In genomic region chr2:43288417-43289305, GRCh38 we compare ENCODE assay signal across 17 cellular contexts.
"Had no signal": no experiment of that assay in that cellular context is flagged by ENCODE, and none has a peak within 500 bp of the region (broad histone marks: within the 10 kb centered on the region; RNA-seq: fewer than 3 reads in every experiment).

No MANE protein-coding gene starts in this region.

- H3K27ac Mint-ChIP-seq: immature natural killer cell; T-helper 2 cell treated with Interferon-gamma antibody and Interleukin-4, amounts not matched to agents 5 μg/mL and 100 μg/mL, for 36 hours had no signal

- H3K27me3 Mint-ChIP-seq: naive thymus-derived CD8-positive, alpha-beta T cell had no signal

- H3K4me3 Mint-ChIP-seq: immature natural killer cell; naive thymus-derived CD8-positive, alpha-beta T cell; T-helper 2 cell treated with Interferon-gamma antibody and Interleukin-4, amounts not matched to agents 5 μg/mL and 100 μg/mL, for 36 hours had no signal

- H3K4me1 ChIP-seq: adrenal gland, uterus had no signal

- H3K27ac ChIP-seq: adrenal gland, epithelial cell of prostate, uterus, VCaP had no signal

- H3K9me3 ChIP-seq: uterus had no signal

- ATAC-seq: left cardiac atrium; naive thymus-derived CD8-positive, alpha-beta T cell; right cardiac atrium had no signal

- H3K36me3 ChIP-seq: uterus had no signal

- H3K27me3 ChIP-seq: adrenal gland, uterus had no signal

- H3K4me3 ChIP-seq: adrenal gland, lung, uterus had no signal

- DNase-seq: activated CD4-positive, alpha-beta T cell treated with anti-CD3 and anti-CD28 coated beads for 4 hours; activated CD8-positive, alpha-beta memory T cell treated with anti-CD3 and anti-CD28 coated beads for 24 hours; activated naive CD4-positive, alpha-beta T cell treated with anti-CD3 and anti-CD28 coated beads, Interleukin-2, amount 50 U/mL, for 16 hours; activated T-cell treated with anti-CD3 and anti-CD28 coated beads for 4 hours; caudate nucleus; effector memory CD4-positive, alpha-beta T cell; immature natural killer cell; left cardiac atrium; naive thymus-derived CD8-positive, alpha-beta T cell; right cardiac atrium; small intestine had no signal
